12 cellular contexts compared by ENCODE assay signal in genomic region chr16:59412275-59412841, GRCh38.
DNase-seq lines count a peak whose midpoint lies in the region; TF ChIP-seq lines count a peak whose summit lies in the region.
"Had no signal": no experiment of that assay in that cellular context is flagged by ENCODE, and none has a peak within 500 bp of the region (broad histone marks: within the 10 kb centered on the region; RNA-seq: fewer than 3 reads in every experiment).

No MANE protein-coding gene starts in this region.

- H3K4me1 ChIP-seq in CD8-positive, alpha-beta memory T cell (ENCODE audit: insufficient read depth, low read length): no peaks in the 10 kb centered on the region
- H3K4me1 ChIP-seq: colonic mucosa had no signal

- H3K4me3 ChIP-seq in AG09309 (ENCODE audit: control insufficient read depth, low read depth, low read length) (no peak overlapping the region), astrocyte of the cerebellum (ENCODE audit: low read depth, low read length) (no peak overlapping the region)
- H3K4me3 ChIP-seq in CD8-positive, alpha-beta memory T cell (ENCODE audit: low read length): no peak overlapping the region
- H3K4me3 ChIP-seq: colonic mucosa had no signal

- no peak overlapping the region for H3K4me3 Mint-ChIP-seq in CD8-positive, alpha-beta memory T cell
- H3K4me3 Mint-ChIP-seq: activated T-cell treated with anti-CD3 and anti-CD28 coated beads, Interleukin-2, amount 50 U/mL, for 72 hours; T-helper 1 cell treated with Interleukin-12 subunit alpha and Interleukin-12 subunit beta and Interleukin-4 antibody, amounts not matched to agents 30 μg/mL and 1 μg/mL, for 36 hours had no signal

- no peak overlapping the region for H3K27ac Mint-ChIP-seq in CD8-positive, alpha-beta memory T cell
- H3K27ac Mint-ChIP-seq: activated T-cell treated with anti-CD3 and anti-CD28 coated beads, Interleukin-2, amount 50 U/mL, for 72 hours; T-helper 1 cell treated with Interleukin-12 subunit alpha and Interleukin-12 subunit beta and Interleukin-4 antibody, amounts not matched to agents 30 μg/mL and 1 μg/mL, for 36 hours had no signal

- H3K27me3 ChIP-seq in CD8-positive, alpha-beta memory T cell (ENCODE audit: insufficient read depth, low read length, poor library complexity, severe bottlenecking): no peaks in the 10 kb centered on the region
- H3K27me3 ChIP-seq: colonic mucosa had no signal

- H3K4me1 Mint-ChIP-seq in CD8-positive, alpha-beta memory T cell: no peaks in the 10 kb centered on the region

- no peaks in the 10 kb centered on the region for H3K9me3 ChIP-seq in CD8-positive, alpha-beta memory T cell (ENCODE audit: low read length)
- H3K9me3 ChIP-seq: colonic mucosa had no signal

- H3K27me3 Mint-ChIP-seq in CD8-positive, alpha-beta memory T cell: peaks cover 0 to 1% of the 10 kb centered on the region in 2 donors

- H3K27ac ChIP-seq in CD8-positive, alpha-beta memory T cell (ENCODE audit: low read depth, low read length): no peak overlapping the region
- H3K27ac ChIP-seq: colonic mucosa had no signal

- DNase-seq in AG09309 (ENCODE audit: low read depth): no peak
- peak; percentile 22 for DNase-seq in HPDE6-E6E7 (ENCODE audit: extremely low spot score)
- DNase-seq in astrocyte of the cerebellum (ENCODE audit: low read depth): no peak
- DNase-seq in left kidney (ENCODE audit: low read depth, low spot score): peak; percentile 40
- DNase-seq in activated CD4-positive, alpha-beta T cell treated with anti-CD3 and anti-CD28 coated beads, Interleukin-2, amount 50 U/mL, for 4 hours: no peak
- no peak for DNase-seq in activated T-cell treated with anti-CD3 and anti-CD28 coated beads, Interleukin-2, amount 50 U/mL, for 1 hour
- no peak for DNase-seq in CD8-positive, alpha-beta memory T cell
- DNase-seq in activated naive CD4-positive, alpha-beta T cell treated with Interleukin-2 at 50 U/mL for 16 hours: no peak
- DNase-seq: activated T-cell treated with anti-CD3 and anti-CD28 coated beads, Interleukin-2, amount 50 U/mL, for 72 hours; colonic mucosa; NCI-H2081 had no signal

- no peaks in the 10 kb centered on the region for H3K36me3 Mint-ChIP-seq in CD8-positive, alpha-beta memory T cell

- peak; percentile 67 for TF ChIP-seq CTCF in AG09309 (IDR thresholded peaks at IDR 0.05; ENCODE audit: control insufficient read depth, insufficient read depth, low read depth, low read length, missing control alignments)
- TF ChIP-seq CTCF in astrocyte of the cerebellum (IDR thresholded peaks at IDR 0.05; ENCODE audit: low read depth, low read length, missing control alignments): peak; percentile 70

- no peaks in the 10 kb centered on the region for H3K36me3 ChIP-seq in CD8-positive, alpha-beta memory T cell (ENCODE audit: insufficient read depth, low read length)
- H3K36me3 ChIP-seq: colonic mucosa had no signal

- CTCF ChIA-PET in CD8-positive, alpha-beta memory T cell (lab: Charles Lee): no interaction called here

- POLR2A ChIA-PET in CD8-positive, alpha-beta memory T cell (lab: Charles Lee): no interaction called here

- peaks cover 7 to 24% (median 10%) of the 10 kb centered on the region in 5 donors for H3K9me3 Mint-ChIP-seq in CD8-positive, alpha-beta memory T cell
- H3K9me3 Mint-ChIP-seq: T-helper 1 cell treated with Interleukin-12 subunit alpha and Interleukin-12 subunit beta and Interleukin-4 antibody, amounts not matched to agents 30 μg/mL and 1 μg/mL, for 36 hours had no signal

- in situ Hi-C loops in astrocyte of the cerebellum (cut with HindIII; ENCODE audit: low sequenced_read_pairs): no loop called here

Comparison
In these comparisons a context has a peak if more than half of its experiments do, and no peak if none do; other contexts are left out.
1. DNase-seq: peak in HPDE6-E6E7 (single experiment) and left kidney (single experiment); none in AG09309 (single experiment), astrocyte of the cerebellum (single experiment), activated CD4-positive, alpha-beta T cell treated with anti-CD3 and anti-CD28 coated beads, Interleukin-2, amount 50 U/mL, for 4 hours (0 of 2), activated T-cell treated with anti-CD3 and anti-CD28 coated beads, Interleukin-2, amount 50 U/mL, for 1 hour (single experiment), CD8-positive, alpha-beta memory T cell (0 of 5) and activated naive CD4-positive, alpha-beta T cell treated with Interleukin-2 at 50 U/mL for 16 hours (single experiment).